ENCODE assay signal across 2 cellular contexts in genomic region chr16:10277597-10277996, GRCh38.
TF ChIP-seq lines count a peak whose summit lies in the region.

No MANE protein-coding gene starts in this region.

TF ChIP-seq in HepG2, 621 proteins besides CTCF, POLR2A, EP300 and RAD21 (continued from another document and continues in another):
- TF ChIP-seq ZNF446 (CRISPR knock-in tag; IDR thresholded peaks at IDR 0.05): no peak
- 0 out of 2 replicates have a peak, but pooled peaks have one; percentile 46 for TF ChIP-seq MAFG (CRISPR knock-in tag; IDR thresholded peaks at IDR 0.05)
- no peak for TF ChIP-seq ZNF17 (CRISPR knock-in tag; IDR thresholded peaks at IDR 0.05)
- no peak for TF ChIP-seq ZNF782 (CRISPR knock-in tag; IDR thresholded peaks at IDR 0.05; ENCODE audit: borderline replicate concordance)
- TF ChIP-seq CENPX (CRISPR knock-in tag; IDR thresholded peaks at IDR 0.05): no peak
- TF ChIP-seq CC2D1A (CRISPR knock-in tag; IDR thresholded peaks at IDR 0.05): no peak
- TF ChIP-seq CEBPG (CRISPR knock-in tag; IDR thresholded peaks at IDR 0.05): no peak
- TF ChIP-seq TFE3 (CRISPR knock-in tag; IDR thresholded peaks at IDR 0.05): no peak
- TF ChIP-seq, protein P1, sequence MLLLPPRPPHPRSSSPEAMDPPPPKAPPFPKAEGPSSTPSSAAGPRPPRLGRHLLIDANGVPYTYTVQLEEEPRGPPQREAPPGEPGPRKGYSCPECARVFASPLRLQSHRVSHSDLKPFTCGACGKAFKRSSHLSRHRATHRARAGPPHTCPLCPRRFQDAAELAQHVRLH (CRISPR knock-in tag; IDR thresholded peaks at IDR 0.05; ENCODE audit: borderline replicate concordance, low read depth): no peak
- TF ChIP-seq BRF2 (CRISPR knock-in tag; IDR thresholded peaks at IDR 0.05): no peak
- TF ChIP-seq IKZF4 (CRISPR knock-in tag; IDR thresholded peaks at IDR 0.05; ENCODE audit: borderline replicate concordance, low read depth, not compliant biosample characterization): no peak
- TF ChIP-seq POGK (CRISPR knock-in tag; conservative IDR thresholded peaks at IDR 0.05): no peak
- TF ChIP-seq NFYB (CRISPR knock-in tag; IDR thresholded peaks at IDR 0.05): no peak
- TF ChIP-seq NFE2L2 (IDR thresholded peaks at IDR 0.05; ENCODE audit: low read length): peak; percentile 31; the same call in 1 of the 2 replicates
- TF ChIP-seq, protein P2, sequence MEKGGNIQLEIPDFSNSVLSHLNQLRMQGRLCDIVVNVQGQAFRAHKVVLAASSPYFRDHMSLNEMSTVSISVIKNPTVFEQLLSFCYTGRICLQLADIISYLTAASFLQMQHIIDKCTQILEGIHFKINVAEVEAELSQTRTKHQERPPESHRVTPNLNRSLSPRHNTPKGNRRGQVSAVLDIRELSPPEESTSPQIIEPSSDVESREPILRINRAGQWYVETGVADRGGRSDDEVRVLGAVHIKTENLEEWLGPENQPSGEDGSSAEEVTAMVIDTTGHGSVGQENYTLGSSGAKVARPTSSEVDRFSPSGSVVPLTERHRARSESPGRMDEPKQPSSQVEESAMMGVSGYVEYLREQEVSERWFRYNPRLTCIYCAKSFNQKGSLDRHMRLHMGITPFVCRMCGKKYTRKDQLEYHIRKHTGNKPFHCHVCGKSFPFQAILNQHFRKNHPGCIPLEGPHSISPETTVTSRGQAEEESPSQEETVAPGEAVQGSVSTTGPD (CRISPR knock-in tag; IDR thresholded peaks at IDR 0.05): no peak
- no peak for TF ChIP-seq ZNF605 (CRISPR knock-in tag; IDR thresholded peaks at IDR 0.05)
- TF ChIP-seq MAFF (IDR thresholded peaks at IDR 0.05; ENCODE audit: low read depth, low read length): peak; percentile 94
- no peak for TF ChIP-seq FOXJ3 (CRISPR knock-in tag; IDR thresholded peaks at IDR 0.05; ENCODE audit: borderline replicate concordance)
- no peak for TF ChIP-seq ZNF432 (CRISPR knock-in tag; IDR thresholded peaks at IDR 0.05; ENCODE audit: borderline replicate concordance)
- TF ChIP-seq ATF2 (CRISPR knock-in tag; IDR thresholded peaks at IDR 0.05): no peak
- TF ChIP-seq CHD2 (IDR thresholded peaks at IDR 0.05; ENCODE audit: low read depth, low read length): no peak
- no peak for TF ChIP-seq SATB2 (CRISPR knock-in tag; IDR thresholded peaks at IDR 0.05)

TF ChIP-seq in IMR-90, 13 proteins besides CTCF, POLR2A, EP300 and RAD21 (continued from another document):
- TF ChIP-seq ELK1 (IDR thresholded peaks at IDR 0.05; ENCODE audit: borderline replicate concordance, low read depth, low read length): no peak
- no peak for TF ChIP-seq CEBPB (IDR thresholded peaks at IDR 0.05; ENCODE audit: low read depth, low read length)
- no peak for TF ChIP-seq MAZ (IDR thresholded peaks at IDR 0.05; ENCODE audit: borderline replicate concordance, low read depth, low read length)
